In genomic region chr13:62432906-62433305, GRCh38 we compare ENCODE assay signal across 20 cellular contexts.
"Had no signal": no experiment of that assay in that cellular context is flagged by ENCODE, and none has a peak within 500 bp of the region (broad histone marks: within the 10 kb centered on the region; RNA-seq: fewer than 3 reads in every experiment).

No MANE protein-coding gene starts in this region.

- H3K9me3 ChIP-seq: prostate gland, right lobe of liver, thoracic aorta had no signal

- H3K36me3 ChIP-seq: prostate gland, right lobe of liver, thoracic aorta, transverse colon had no signal

- H3K27me3 ChIP-seq: foreskin keratinocyte, right lobe of liver, transverse colon had no signal

- H3K27ac ChIP-seq: coronary artery, foreskin keratinocyte, parathyroid adenoma, prostate gland, right lobe of liver, thoracic aorta, transverse colon had no signal

- ATAC-seq: foreskin keratinocyte; naive thymus-derived CD4-positive, alpha-beta T cell; right lobe of liver; stimulated activated naive B cell treated with anti-CD40 and anti-IgM and Interleukin-4, amounts not matched to agents 10 μg/mL and 1 μg/mL and 100 μg/mL, for 72 hours; stimulated activated naive CD8-positive, alpha-beta T cell treated with anti-CD3 and anti-CD28 coated beads, Interleukin-15, amount 100 ng/mL, for 72 hours had no signal

- H3K9ac ChIP-seq: parathyroid adenoma had no signal

- DNase-seq: effector CD4-positive, alpha-beta T cell; endodermal cell; erythroblast; foreskin keratinocyte; head of caudate nucleus; hippocampal formation; kidney glomerular epithelial cell; naive thymus-derived CD4-positive, alpha-beta T cell; nephron progenitor cell; right lobe of liver; stimulated activated CD4-positive, alpha-beta T cell treated with anti-CD3 and anti-CD28 coated beads, Interleukin-15, amount 100 ng/mL, for 24 hours; stimulated activated CD4-positive, alpha-beta T cell treated with anti-CD3 and anti-CD28 coated beads, Interleukin-1b, Interleukin-23, amount 100 ng/mL, for 48 hours; stimulated activated CD4-positive, alpha-beta T cell treated with anti-CD3 and anti-CD28 coated beads, Interleukin-4, amount 100 ng/mL, for 4 hours; stimulated activated naive B cell treated with anti-CD40 and anti-IgM and Interleukin-4, amounts not matched to agents 10 μg/mL and 1 μg/mL and 100 μg/mL, for 72 hours; stimulated activated naive CD8-positive, alpha-beta T cell treated with anti-CD3 and anti-CD28 coated beads, Interleukin-15, amount 100 ng/mL, for 72 hours; transverse colon had no signal

- H3K4me1 ChIP-seq: foreskin keratinocyte, parathyroid adenoma, prostate gland, right lobe of liver, transverse colon had no signal

- H3K4me3 ChIP-seq: coronary artery, prostate gland, right lobe of liver, thoracic aorta, transverse colon had no signal
